34 cellular contexts compared by ENCODE assay signal in genomic region chr17:56488800-56489199, GRCh38.
"Had no signal": no experiment of that assay in that cellular context is flagged by ENCODE, and none has a peak within 500 bp of the region (broad histone marks: within the 10 kb centered on the region; RNA-seq: fewer than 3 reads in every experiment).

No MANE protein-coding gene starts in this region.

- ATAC-seq: activated CD4-positive, alpha-beta T cell treated with anti-CD3 and anti-CD28 coated beads for 36 hours; activated CD4-positive, CD25-positive, alpha-beta regulatory T cell treated with anti-CD3 and anti-CD28 coated beads, Interleukin-2, amount 50 U/mL, for 24 hours; activated CD8-positive, alpha-beta T cell treated with anti-CD3 and anti-CD28 coated beads, Interleukin-2, amount 10 ng/mL, durations not matched to agents 7 days and 5 days; activated naive CD4-positive, alpha-beta T cell treated with anti-CD3 and anti-CD28 coated beads, Interleukin-2, amount 50 U/mL, for 72 hours; activated T-cell treated with anti-CD3 and anti-CD28 coated beads, Interleukin-2, amount 50 U/mL, for 4 hours; activated T-cell treated with anti-CD3 and anti-CD28 coated beads, Interleukin-2, amount 50 U/mL, for 72 hours; activated T-helper 17 cell treated with anti-CD3 and anti-CD28 coated beads, Interleukin-2, amount 50 U/mL, for 72 hours; body of pancreas; WTC11 had no signal

- H3K27ac ChIP-seq: adrenal gland, body of pancreas, brain microvascular endothelial cell, breast epithelium, WERI-Rb-1 had no signal

- DNase-seq: activated CD4-positive, alpha-beta memory T cell treated with anti-CD3 and anti-CD28 coated beads, Interleukin-2, amount 10 ng/mL, durations not matched to agents 7 days and 5 days; activated CD4-positive, alpha-beta T cell treated with anti-CD3 and anti-CD28 coated beads for 1 hour; activated CD4-positive, alpha-beta T cell treated with anti-CD3 and anti-CD28 coated beads for 36 hours; activated CD4-positive, alpha-beta T cell treated with anti-CD3 and anti-CD28 coated beads for 48 hours; activated CD4-positive, alpha-beta T cell treated with anti-CD3 and anti-CD28 coated beads, Interleukin-2, amount 10 ng/mL, durations not matched to agents 7 days and 5 days; activated CD4-positive, alpha-beta T cell treated with anti-CD3 and anti-CD28 coated beads, Interleukin-2, amount 50 U/mL, for 48 hours; activated CD4-positive, CD25-positive, alpha-beta regulatory T cell; activated CD8-positive, alpha-beta memory T cell treated with anti-CD3 and anti-CD28 coated beads, Interleukin-2, amount 50 U/mL, for 4 hours; activated CD8-positive, alpha-beta T cell treated with anti-CD3 and anti-CD28 coated beads, Interleukin-2, amount 10 ng/mL, durations not matched to agents 7 days and 5 days; activated effector memory CD4-positive, alpha-beta T cell treated with anti-CD3 and anti-CD28 coated beads, Interleukin-2, amount 50 U/mL, for 16 hours; activated gamma-delta T cell treated with Interleukin-2 at 50 U/mL for 16 hours; activated naive CD4-positive, alpha-beta T cell; activated naive CD4-positive, alpha-beta T cell treated with anti-CD3 and anti-CD28 coated beads for 36 hours; activated naive CD4-positive, alpha-beta T cell treated with anti-CD3 and anti-CD28 coated beads, Interleukin-2, amount 50 U/mL, for 16 hours; activated naive CD8-positive, alpha-beta T cell treated with anti-CD3 and anti-CD28 coated beads for 36 hours; activated T-cell treated with anti-CD3 and anti-CD28 coated beads for 4 hours; activated T-cell treated with anti-CD3 and anti-CD28 coated beads, Interleukin-2, amount 50 U/mL, for 1 hour; activated T-cell treated with anti-CD3 and anti-CD28 coated beads, Interleukin-2, amount 50 U/mL, for 4 hours; activated T-cell treated with anti-CD3 and anti-CD28 coated beads, Interleukin-2, amount 50 U/mL, for 72 hours; adrenal gland; amniotic stem cell; aorta; body of pancreas; brain microvascular endothelial cell; central memory CD4-positive, alpha-beta T cell; T-helper 1 cell; T-helper 2 cell; T-helper 9 cell; WERI-Rb-1 had no signal

- H3K4me3 ChIP-seq: adrenal gland, body of pancreas, breast epithelium had no signal

- H3K27me3 ChIP-seq: adrenal gland, body of pancreas, brain microvascular endothelial cell, breast epithelium had no signal

- H3K36me3 ChIP-seq: adrenal gland, brain microvascular endothelial cell, breast epithelium, WERI-Rb-1 had no signal

- H3K9me3 ChIP-seq: adrenal gland, body of pancreas, breast epithelium had no signal

- H3K4me1 ChIP-seq: adrenal gland, body of pancreas, breast epithelium had no signal
